Comparison of ENCODE assay signal across 1 cellular context in the genomic region with DNA sequence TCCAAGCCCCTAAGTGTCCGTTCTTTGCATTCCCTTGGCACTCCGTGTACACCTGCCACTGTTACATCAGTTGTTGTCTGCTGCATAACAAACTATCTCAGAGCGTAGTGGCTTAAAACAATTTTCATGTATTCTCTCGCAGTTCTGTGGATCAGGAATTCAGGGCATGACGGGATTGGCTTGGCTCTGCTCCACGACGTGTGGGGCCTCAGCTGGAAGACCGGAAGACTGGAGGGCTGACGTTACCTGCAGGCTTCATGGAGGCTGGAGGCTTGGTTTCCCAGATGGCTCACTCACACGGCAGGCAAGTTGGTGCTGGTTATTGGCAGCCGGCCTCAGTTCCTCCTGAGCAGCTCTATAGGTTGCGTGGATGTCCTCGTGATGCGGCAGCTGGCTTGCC.
TF ChIP-seq lines count a peak whose summit lies in the region.

No MANE protein-coding gene starts in this region.

TF ChIP-seq in GM23338, 12 proteins besides CTCF, POLR2A, EP300 and RAD21 (continued from another document):
- TF ChIP-seq, protein P1, sequence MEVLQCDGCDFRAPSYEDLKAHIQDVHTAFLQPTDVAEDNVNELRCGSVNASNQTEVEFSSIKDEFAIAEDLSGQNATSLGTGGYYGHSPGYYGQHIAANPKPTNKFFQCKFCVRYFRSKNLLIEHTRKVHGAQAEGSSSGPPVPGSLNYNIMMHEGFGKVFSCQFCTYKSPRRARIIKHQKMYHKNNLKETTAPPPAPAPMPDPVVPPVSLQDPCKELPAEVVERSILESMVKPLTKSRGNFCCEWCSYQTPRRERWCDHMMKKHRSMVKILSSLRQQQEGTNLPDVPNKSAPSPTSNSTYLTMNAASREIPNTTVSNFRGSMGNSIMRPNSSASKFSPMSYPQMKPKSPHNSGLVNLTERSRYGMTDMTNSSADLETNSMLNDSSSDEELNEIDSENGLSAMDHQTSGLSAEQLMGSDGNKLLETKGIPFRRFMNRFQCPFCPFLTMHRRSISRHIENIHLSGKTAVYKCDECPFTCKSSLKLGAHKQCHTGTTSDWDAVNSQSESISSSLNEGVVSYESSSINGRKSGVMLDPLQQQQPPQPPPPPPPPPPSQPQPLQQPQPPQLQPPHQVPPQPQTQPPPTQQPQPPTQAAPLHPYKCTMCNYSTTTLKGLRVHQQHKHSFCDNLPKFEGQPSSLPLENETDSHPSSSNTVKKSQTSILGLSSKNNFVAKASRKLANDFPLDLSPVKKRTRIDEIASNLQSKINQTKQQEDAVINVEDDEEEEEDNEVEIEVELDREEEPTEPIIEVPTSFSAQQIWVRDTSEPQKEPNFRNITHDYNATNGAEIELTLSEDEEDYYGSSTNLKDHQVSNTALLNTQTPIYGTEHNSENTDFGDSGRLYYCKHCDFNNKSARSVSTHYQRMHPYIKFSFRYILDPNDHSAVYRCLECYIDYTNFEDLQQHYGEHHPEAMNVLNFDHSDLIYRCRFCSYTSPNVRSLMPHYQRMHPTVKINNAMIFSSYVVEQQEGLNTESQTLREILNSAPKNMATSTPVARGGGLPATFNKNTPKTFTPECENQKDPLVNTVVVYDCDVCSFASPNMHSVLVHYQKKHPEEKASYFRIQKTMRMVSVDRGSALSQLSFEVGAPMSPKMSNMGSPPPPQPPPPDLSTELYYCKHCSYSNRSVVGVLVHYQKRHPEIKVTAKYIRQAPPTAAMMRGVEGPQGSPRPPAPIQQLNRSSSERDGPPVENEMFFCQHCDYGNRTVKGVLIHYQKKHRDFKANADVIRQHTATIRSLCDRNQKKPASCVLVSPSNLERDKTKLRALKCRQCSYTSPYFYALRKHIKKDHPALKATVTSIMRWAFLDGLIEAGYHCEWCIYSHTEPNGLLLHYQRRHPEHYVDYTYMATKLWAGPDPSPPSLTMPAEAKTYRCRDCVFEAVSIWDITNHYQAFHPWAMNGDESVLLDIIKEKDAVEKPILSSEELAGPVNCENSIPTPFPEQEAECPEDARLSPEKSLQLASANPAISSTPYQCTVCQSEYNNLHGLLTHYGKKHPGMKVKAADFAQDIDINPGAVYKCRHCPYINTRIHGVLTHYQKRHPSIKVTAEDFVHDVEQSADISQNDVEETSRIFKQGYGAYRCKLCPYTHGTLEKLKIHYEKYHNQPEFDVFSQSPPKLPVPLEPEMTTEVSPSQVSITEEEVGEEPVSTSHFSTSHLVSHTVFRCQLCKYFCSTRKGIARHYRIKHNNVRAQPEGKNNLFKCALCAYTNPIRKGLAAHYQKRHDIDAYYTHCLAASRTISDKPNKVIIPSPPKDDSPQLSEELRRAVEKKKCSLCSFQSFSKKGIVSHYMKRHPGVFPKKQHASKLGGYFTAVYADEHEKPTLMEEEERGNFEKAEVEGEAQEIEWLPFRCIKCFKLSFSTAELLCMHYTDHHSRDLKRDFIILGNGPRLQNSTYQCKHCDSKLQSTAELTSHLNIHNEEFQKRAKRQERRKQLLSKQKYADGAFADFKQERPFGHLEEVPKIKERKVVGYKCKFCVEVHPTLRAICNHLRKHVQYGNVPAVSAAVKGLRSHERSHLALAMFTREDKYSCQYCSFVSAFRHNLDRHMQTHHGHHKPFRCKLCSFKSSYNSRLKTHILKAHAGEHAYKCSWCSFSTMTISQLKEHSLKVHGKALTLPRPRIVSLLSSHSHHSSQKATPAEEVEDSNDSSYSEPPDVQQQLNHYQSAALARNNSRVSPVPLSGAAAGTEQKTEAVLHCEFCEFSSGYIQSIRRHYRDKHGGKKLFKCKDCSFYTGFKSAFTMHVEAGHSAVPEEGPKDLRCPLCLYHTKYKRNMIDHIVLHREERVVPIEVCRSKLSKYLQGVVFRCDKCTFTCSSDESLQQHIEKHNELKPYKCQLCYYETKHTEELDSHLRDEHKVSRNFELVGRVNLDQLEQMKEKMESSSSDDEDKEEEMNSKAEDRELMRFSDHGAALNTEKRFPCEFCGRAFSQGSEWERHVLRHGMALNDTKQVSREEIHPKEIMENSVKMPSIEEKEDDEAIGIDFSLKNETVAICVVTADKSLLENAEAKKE (CRISPR knock-in tag; IDR thresholded peaks at IDR 0.05): no peak
- TF ChIP-seq JUNB (IDR thresholded peaks at IDR 0.05; ENCODE audit: unreplicated experiment): no peak
- TF ChIP-seq EZH2phosphoT487 (IDR thresholded peaks at IDR 0.05; ENCODE audit: unreplicated experiment): no peak
- TF ChIP-seq ZNF331 (CRISPR knock-in tag; IDR thresholded peaks at IDR 0.05; ENCODE audit: low read depth): no peak
- no peak for TF ChIP-seq NANOG (IDR thresholded peaks at IDR 0.05; ENCODE audit: borderline replicate concordance)
- no peak for TF ChIP-seq REST (IDR thresholded peaks at IDR 0.05; ENCODE audit: unreplicated experiment)
- no peak for TF ChIP-seq POLR2AphosphoS5 (IDR thresholded peaks at IDR 0.05; ENCODE audit: low read depth)
- no peak for TF ChIP-seq EZH2 (IDR thresholded peaks at IDR 0.05; ENCODE audit: low read depth, unreplicated experiment)
- no peak for TF ChIP-seq ETS1 (IDR thresholded peaks at IDR 0.05)
- no peak for TF ChIP-seq STAT1 (IDR thresholded peaks at IDR 0.05; ENCODE audit: unreplicated experiment)
TF ChIP-seq in GM23338: peak in this region for 0.
